Comparison of ENCODE assay signal across 13 cellular contexts in genomic region chr4:3706565-3707422, GRCh38. TPM values are rescaled to one million over a fixed set of nuclear protein-coding genes. Genes with fewer than 3 reads are reported as not detected.
"Had no signal": no experiment of that assay in that cellular context is flagged by ENCODE, and none has a peak within 500 bp of the region (broad histone marks: within the 10 kb centered on the region; RNA-seq: fewer than 3 reads in every experiment).

No MANE protein-coding gene starts in this region.

- H3K27ac Mint-ChIP-seq: memory B cell; natural killer cell; stimulated activated naive CD8-positive, alpha-beta T cell treated with anti-CD3 and anti-CD28 coated beads, Interleukin-15, Interleukin-2, amounts not matched to agents 100 ng/mL and 50 ng/mL, for 24 hours; T-cell had no signal

- H3K4me3 ChIP-seq: gastroesophageal sphincter had no signal

- DNase-seq: activated CD4-positive, CD25-positive, alpha-beta regulatory T cell treated with anti-CD3 and anti-CD28 coated beads, Interleukin-2, amount 50 U/mL, for 72 hours; activated naive CD4-positive, alpha-beta T cell treated with Interleukin-2 at 50 U/mL for 16 hours; islet precursor cell; natural killer cell; nucleus accumbens; T-cell; T-helper 9 cell had no signal

- H3K9me3 ChIP-seq: gastroesophageal sphincter had no signal

- H3K27ac ChIP-seq: gastroesophageal sphincter had no signal

- H3K36me3 ChIP-seq: gastroesophageal sphincter had no signal

- H3K27me3 Mint-ChIP-seq: stimulated activated naive CD8-positive, alpha-beta T cell treated with anti-CD3 and anti-CD28 coated beads, Interleukin-15, Interleukin-2, amounts not matched to agents 100 ng/mL and 50 ng/mL, for 24 hours had no signal

- H3K9me3 Mint-ChIP-seq: memory B cell; natural killer cell; stimulated activated naive CD8-positive, alpha-beta T cell treated with anti-CD3 and anti-CD28 coated beads, Interleukin-15, Interleukin-2, amounts not matched to agents 100 ng/mL and 50 ng/mL, for 24 hours; T-cell had no signal

- H3K36me3 Mint-ChIP-seq: memory B cell, natural killer cell, T-cell had no signal

- ATAC-seq: gastroesophageal sphincter, natural killer cell, T-cell had no signal

- H3K4me1 Mint-ChIP-seq: T-cell had no signal

- H3K4me3 Mint-ChIP-seq: memory B cell; natural killer cell; stimulated activated naive CD8-positive, alpha-beta T cell treated with anti-CD3 and anti-CD28 coated beads, Interleukin-15, Interleukin-2, amounts not matched to agents 100 ng/mL and 50 ng/mL, for 24 hours; T-cell had no signal

- FAIRE-seq: colon, endometrium had no signal

RNA-seq across cellular contexts. Expression of gene ADRA2C, which starts 59.4 kb away (rescaled TPM):
- total RNA-seq: activated CD8-positive, alpha-beta memory T cell treated with anti-CD3 and anti-CD28 coated beads for 36 hours; natural killer cell had no signal
